ENCODE assay signal across 12 cellular contexts in genomic region chr20:23641936-23642751, GRCh38. TPM values are rescaled to one million over a fixed set of nuclear protein-coding genes. Genes with fewer than 3 reads are reported as not detected.
DNase-seq lines count a peak whose midpoint lies in the region; ATAC-seq, FAIRE-seq and TF ChIP-seq lines count a peak whose summit lies in the region.
"Had no signal": no experiment of that assay in that cellular context is flagged by ENCODE, and none has a peak within 500 bp of the region (broad histone marks: within the 10 kb centered on the region; RNA-seq: fewer than 3 reads in every experiment).

No MANE protein-coding gene starts in this region.

- WGBS in sigmoid colon, 2 donors, result 72 to 81% methylated on average over 12 of the region's 12 CpGs

- peak in 2 of 4 donors; percentile 9 to 12 for TF ChIP-seq EP300 in sigmoid colon (IDR thresholded peaks at IDR 0.05)

- DNase-seq in GM03348 (ENCODE audit: low spot score) (peak; percentile 70), RCC 7860 (ENCODE audit: low spot score) (peak; percentile 77), fibroblast of the conjunctiva (ENCODE audit: low read depth) (peak; percentile 63), sigmoid colon (peak; percentile 84), cerebellar cortex (ENCODE audit: low spot score) (no peak)
- DNase-seq in effector CD4-positive, alpha-beta T cell, result no peak
- DNase-seq in stimulated activated CD4-positive, alpha-beta T cell treated with anti-CD3 and anti-CD28 coated beads, Interleukin-4, amount 100 ng/mL, for 4 hours, result no peak
- DNase-seq: kidney had no signal

- peaks cover 0 to 21% (median 16%) of the 10 kb centered on the region in 4 donors for H3K4me1 ChIP-seq in sigmoid colon

- no peaks in the 10 kb centered on the region for H3K27me3 ChIP-seq in sigmoid colon

- no peak for TF ChIP-seq POLR2A in sigmoid colon (IDR thresholded peaks at IDR 0.05)

- FAIRE-seq in RCC 7860 (lab: Jason Lieb, UNC), result no peak
- FAIRE-seq: kidney, TTC549 had no signal

- H3K27ac ChIP-seq in sigmoid colon, result peak overlapping the region; percentile 39 to 78 (median 69)
- H3K27ac ChIP-seq: KMS-11 had no signal

- ATAC-seq in GM19467 (IDR thresholded peaks at IDR 0.05; ENCODE audit: unreplicated experiment), result no peak
- ATAC-seq: HCT116 had no signal

- no peaks in the 10 kb centered on the region for H3K36me3 ChIP-seq in sigmoid colon

- no peak overlapping the region for H3K4me3 ChIP-seq in sigmoid colon

- H3K9me3 ChIP-seq in sigmoid colon, result no peaks in the 10 kb centered on the region

- no peak for TF ChIP-seq CTCF in sigmoid colon (IDR thresholded peaks at IDR 0.05)

- intact Hi-C loops in sigmoid colon (cut with DNase I), result no loop called here

RNA-seq across cellular contexts. Expression of gene CST3, which starts 4.4 kb away (rescaled TPM):
- total RNA-seq in sigmoid colon, result 1,000 to 10,000 TPM in 3 of 4 donors, 100 to 1,000 TPM in 1; 693 to 1,250 (median 1,143) TPM
- 100 to 1,000 TPM; 344 to 429 (median 409) TPM for polyA plus RNA-seq in sigmoid colon

RNA-seq across cellular contexts. Expression of gene CST9, which starts 36.4 kb away (rescaled TPM):
- total RNA-seq in sigmoid colon, result not detected
- not detected for polyA plus RNA-seq in sigmoid colon
- total RNA-seq: kidney had no signal

RNA-seq across cellular contexts. Expression of gene CST4, which starts 46.7 kb away (rescaled TPM):
- total RNA-seq in sigmoid colon, result not detected
- polyA plus RNA-seq in sigmoid colon, result not detected
- total RNA-seq: kidney had no signal

Comparison
In these comparisons a context has a peak if more than half of its experiments do, and no peak if none do; other contexts are left out.
1. DNase-seq: peak in GM03348 (single experiment), RCC 7860 (single experiment), fibroblast of the conjunctiva (single experiment) and sigmoid colon (single experiment); none in effector CD4-positive, alpha-beta T cell (single experiment), cerebellar cortex (single experiment) and stimulated activated CD4-positive, alpha-beta T cell treated with anti-CD3 and anti-CD28 coated beads, Interleukin-4, amount 100 ng/mL, for 4 hours (0 of 2).